20 cellular contexts compared by ENCODE assay signal in the genomic region with DNA sequence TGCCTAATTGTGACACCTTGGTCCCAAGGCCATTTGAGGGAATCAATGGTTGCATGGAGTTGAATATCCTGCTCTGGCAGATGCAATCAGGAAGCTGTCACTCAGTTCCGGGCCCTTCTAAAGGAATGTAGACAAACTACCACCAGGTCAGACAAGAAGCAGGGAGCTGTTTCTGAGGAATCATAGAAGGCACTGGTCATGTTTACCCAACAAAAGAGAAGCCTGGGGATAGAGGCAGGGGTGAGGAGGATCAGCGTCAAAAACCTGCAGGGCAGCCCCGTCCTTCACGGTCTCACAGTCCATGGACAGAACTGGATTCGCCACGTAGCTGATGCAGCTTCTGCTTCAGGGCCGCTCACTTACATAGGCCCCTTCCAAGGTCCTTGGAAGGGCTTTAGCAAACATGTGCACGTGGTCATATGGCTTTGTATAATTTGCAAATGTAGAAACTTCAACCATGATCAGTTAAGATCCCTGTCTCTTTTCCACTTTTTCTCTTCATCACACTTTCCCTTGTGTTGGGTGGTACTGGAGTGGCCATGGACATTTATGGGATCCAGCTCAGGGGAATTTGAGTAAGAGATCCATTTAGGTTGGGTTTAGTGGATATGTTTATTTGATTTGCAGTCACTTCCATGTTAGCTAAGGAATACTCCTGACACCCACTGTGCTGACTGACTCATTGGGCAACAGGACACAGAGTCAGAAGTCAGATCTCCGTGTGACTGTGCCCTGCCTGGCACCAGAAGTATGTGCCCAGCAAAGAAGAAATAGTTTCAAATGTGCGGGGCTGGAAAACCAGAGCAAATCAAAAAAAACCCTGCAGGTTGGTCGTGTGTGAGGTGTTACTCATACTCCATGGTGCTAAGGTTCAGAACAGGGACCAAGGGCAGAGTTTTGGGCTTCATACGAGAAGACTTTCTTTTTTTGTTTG.
"Had no signal": no experiment of that assay in that cellular context is flagged by ENCODE, and none has a peak within 500 bp of the region (broad histone marks: within the 10 kb centered on the region; RNA-seq: fewer than 3 reads in every experiment).

No MANE protein-coding gene starts in this region.

- ATAC-seq: activated CD8-positive, alpha-beta memory T cell treated with anti-CD3 and anti-CD28 coated beads, Interleukin-2, amount 10 ng/mL, durations not matched to agents 7 days and 5 days; body of pancreas; gastrocnemius medialis; heart left ventricle; left ventricle myocardium superior; mucosa of descending colon; naive thymus-derived CD4-positive, alpha-beta T cell; pancreas; stimulated activated naive B cell treated with anti-CD40 and anti-IgM and Interleukin-4, amounts not matched to agents 10 μg/mL and 1 μg/mL and 100 μg/mL, for 72 hours had no signal

- H3K27me3 Mint-ChIP-seq: activated T-helper 17 cell treated with anti-CD3 and anti-CD28 coated beads, Interleukin-2, amount 50 U/mL, for 72 hours had no signal

- H3K36me3 ChIP-seq: colonic mucosa, gastrocnemius medialis, heart left ventricle, pancreas, sigmoid colon, thoracic aorta had no signal

- H3K4me3 ChIP-seq: body of pancreas, colonic mucosa, gastrocnemius medialis, heart left ventricle, mucosa of descending colon, pancreas, sigmoid colon, thoracic aorta had no signal

- H3K36me3 Mint-ChIP-seq: activated CD8-positive, alpha-beta memory T cell treated with anti-CD3 and anti-CD28 coated beads, Interleukin-2, amount 10 ng/mL, durations not matched to agents 7 days and 5 days; activated naive CD8-positive, alpha-beta T cell treated with anti-CD3 and anti-CD28 coated beads, Interleukin-2, amount 10 ng/mL, durations not matched to agents 7 days and 5 days; memory B cell; naive thymus-derived CD4-positive, alpha-beta T cell; stimulated activated naive B cell treated with anti-CD40 and anti-IgM and Interleukin-4, amounts not matched to agents 10 μg/mL and 1 μg/mL and 100 μg/mL, for 72 hours had no signal

- H3K27ac ChIP-seq: body of pancreas, colonic mucosa, gastrocnemius medialis, heart left ventricle, pancreas, sigmoid colon, thoracic aorta had no signal

- H3K27ac Mint-ChIP-seq: activated CD4-positive, alpha-beta memory T cell treated with anti-CD3 and anti-CD28 coated beads, Interleukin-2, amount 10 ng/mL, durations not matched to agents 7 days and 5 days; activated CD8-positive, alpha-beta memory T cell treated with anti-CD3 and anti-CD28 coated beads, Interleukin-2, amount 10 ng/mL, durations not matched to agents 7 days and 5 days; activated naive CD8-positive, alpha-beta T cell treated with anti-CD3 and anti-CD28 coated beads, Interleukin-2, amount 10 ng/mL, durations not matched to agents 7 days and 5 days; activated T-helper 17 cell treated with anti-CD3 and anti-CD28 coated beads, Interleukin-2, amount 50 U/mL, for 72 hours; memory B cell; naive thymus-derived CD4-positive, alpha-beta T cell; stimulated activated naive B cell treated with anti-CD40 and anti-IgM and Interleukin-4, amounts not matched to agents 10 μg/mL and 1 μg/mL and 100 μg/mL, for 72 hours had no signal

- H3K27me3 ChIP-seq: body of pancreas, colonic mucosa, gastrocnemius medialis, pancreas, sigmoid colon had no signal

- H3K9me3 ChIP-seq: body of pancreas, colonic mucosa, gastrocnemius medialis, heart left ventricle, mucosa of descending colon, pancreas, sigmoid colon, thoracic aorta had no signal

- H3K4me1 ChIP-seq: body of pancreas, colonic mucosa, gastrocnemius medialis, heart left ventricle, pancreas, sigmoid colon had no signal

- H3K9me3 Mint-ChIP-seq: activated CD4-positive, alpha-beta memory T cell treated with anti-CD3 and anti-CD28 coated beads, Interleukin-2, amount 10 ng/mL, durations not matched to agents 7 days and 5 days; activated naive CD8-positive, alpha-beta T cell treated with anti-CD3 and anti-CD28 coated beads, Interleukin-2, amount 10 ng/mL, durations not matched to agents 7 days and 5 days; activated T-helper 17 cell treated with anti-CD3 and anti-CD28 coated beads, Interleukin-2, amount 50 U/mL, for 72 hours; memory B cell; naive thymus-derived CD4-positive, alpha-beta T cell; stimulated activated naive B cell treated with anti-CD40 and anti-IgM and Interleukin-4, amounts not matched to agents 10 μg/mL and 1 μg/mL and 100 μg/mL, for 72 hours had no signal

- H3K4me1 Mint-ChIP-seq: activated CD4-positive, alpha-beta memory T cell treated with anti-CD3 and anti-CD28 coated beads, Interleukin-2, amount 10 ng/mL, durations not matched to agents 7 days and 5 days; activated CD8-positive, alpha-beta memory T cell treated with anti-CD3 and anti-CD28 coated beads, Interleukin-2, amount 10 ng/mL, durations not matched to agents 7 days and 5 days; activated naive CD8-positive, alpha-beta T cell treated with anti-CD3 and anti-CD28 coated beads, Interleukin-2, amount 10 ng/mL, durations not matched to agents 7 days and 5 days; activated T-helper 17 cell treated with anti-CD3 and anti-CD28 coated beads, Interleukin-2, amount 50 U/mL, for 72 hours; memory B cell; stimulated activated naive B cell treated with anti-CD40 and anti-IgM and Interleukin-4, amounts not matched to agents 10 μg/mL and 1 μg/mL and 100 μg/mL, for 72 hours had no signal

- H3K4me3 Mint-ChIP-seq: activated CD4-positive, alpha-beta memory T cell treated with anti-CD3 and anti-CD28 coated beads, Interleukin-2, amount 10 ng/mL, durations not matched to agents 7 days and 5 days; activated CD8-positive, alpha-beta memory T cell treated with anti-CD3 and anti-CD28 coated beads, Interleukin-2, amount 10 ng/mL, durations not matched to agents 7 days and 5 days; activated naive CD8-positive, alpha-beta T cell treated with anti-CD3 and anti-CD28 coated beads, Interleukin-2, amount 10 ng/mL, durations not matched to agents 7 days and 5 days; activated T-helper 17 cell treated with anti-CD3 and anti-CD28 coated beads, Interleukin-2, amount 50 U/mL, for 72 hours; memory B cell; naive thymus-derived CD4-positive, alpha-beta T cell; stimulated activated naive B cell treated with anti-CD40 and anti-IgM and Interleukin-4, amounts not matched to agents 10 μg/mL and 1 μg/mL and 100 μg/mL, for 72 hours had no signal

- FAIRE-seq: endometrium, pancreas had no signal

- DNase-seq: activated CD4-positive, alpha-beta memory T cell treated with anti-CD3 and anti-CD28 coated beads, Interleukin-2, amount 10 ng/mL, durations not matched to agents 7 days and 5 days; activated CD4-positive, alpha-beta T cell treated with anti-CD3 and anti-CD28 coated beads for 48 hours; activated CD4-positive, CD25-positive, alpha-beta regulatory T cell; activated CD8-positive, alpha-beta memory T cell treated with anti-CD3 and anti-CD28 coated beads, Interleukin-2, amount 10 ng/mL, durations not matched to agents 7 days and 5 days; activated naive CD4-positive, alpha-beta T cell; activated naive CD8-positive, alpha-beta T cell treated with anti-CD3 and anti-CD28 coated beads, Interleukin-2, amount 10 ng/mL, durations not matched to agents 7 days and 5 days; body of pancreas; colonic mucosa; gastrocnemius medialis; heart left ventricle; left ventricle myocardium superior; mucosa of descending colon; naive thymus-derived CD4-positive, alpha-beta T cell; pancreas; sigmoid colon; stimulated activated naive B cell treated with anti-CD40 and anti-IgM and Interleukin-4, amounts not matched to agents 10 μg/mL and 1 μg/mL and 100 μg/mL, for 72 hours had no signal
